1 cellular context compared by ENCODE assay signal in the genomic region with DNA sequence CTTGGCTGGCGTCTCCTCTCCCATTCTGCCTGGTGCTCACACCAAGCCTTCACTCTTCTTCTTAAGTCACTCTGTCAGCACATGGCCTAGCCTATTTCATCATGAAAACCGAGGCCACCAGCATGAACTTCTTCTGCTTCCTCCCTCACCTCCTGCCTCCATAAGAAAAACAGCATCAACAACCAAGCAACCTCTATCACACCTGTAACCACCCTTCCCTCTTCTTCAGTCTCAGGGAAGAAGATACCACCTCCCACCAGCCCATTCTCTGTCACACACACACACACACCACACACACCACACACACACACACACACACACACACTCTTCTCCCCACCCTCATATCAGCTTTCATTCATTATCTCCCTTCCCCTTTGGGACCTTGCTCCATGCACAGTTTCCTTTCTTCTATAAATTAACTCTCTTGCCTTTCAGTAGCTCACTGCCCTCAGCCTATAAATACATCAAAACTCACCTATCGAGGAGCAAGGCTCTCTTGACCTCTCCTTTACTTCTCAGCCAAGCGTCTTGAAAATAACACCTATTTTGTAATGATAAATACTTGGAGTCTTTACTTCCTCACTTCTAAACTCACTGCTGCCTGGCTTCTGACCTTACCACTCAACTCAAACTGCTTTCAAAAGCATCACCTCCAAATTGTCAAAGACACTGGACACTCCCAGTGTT.
TF ChIP-seq lines count a peak whose summit lies in the region.

No MANE protein-coding gene starts in this region.

TF ChIP-seq in GM12878, 131 proteins besides CTCF, POLR2A, EP300 and RAD21 (continues in another document):
- TF ChIP-seq, protein P1, sequence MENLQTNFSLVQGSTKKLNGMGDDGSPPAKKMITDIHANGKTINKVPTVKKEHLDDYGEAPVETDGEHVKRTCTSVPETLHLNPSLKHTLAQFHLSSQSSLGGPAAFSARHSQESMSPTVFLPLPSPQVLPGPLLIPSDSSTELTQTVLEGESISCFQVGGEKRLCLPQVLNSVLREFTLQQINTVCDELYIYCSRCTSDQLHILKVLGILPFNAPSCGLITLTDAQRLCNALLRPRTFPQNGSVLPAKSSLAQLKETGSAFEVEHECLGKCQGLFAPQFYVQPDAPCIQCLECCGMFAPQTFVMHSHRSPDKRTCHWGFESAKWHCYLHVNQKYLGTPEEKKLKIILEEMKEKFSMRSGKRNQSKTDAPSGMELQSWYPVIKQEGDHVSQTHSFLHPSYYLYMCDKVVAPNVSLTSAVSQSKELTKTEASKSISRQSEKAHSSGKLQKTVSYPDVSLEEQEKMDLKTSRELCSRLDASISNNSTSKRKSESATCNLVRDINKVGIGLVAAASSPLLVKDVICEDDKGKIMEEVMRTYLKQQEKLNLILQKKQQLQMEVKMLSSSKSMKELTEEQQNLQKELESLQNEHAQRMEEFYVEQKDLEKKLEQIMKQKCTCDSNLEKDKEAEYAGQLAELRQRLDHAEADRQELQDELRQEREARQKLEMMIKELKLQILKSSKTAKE (IDR thresholded peaks at IDR 0.05; ENCODE audit: low read depth, poor library complexity, severe bottlenecking): no peak
- no peak for TF ChIP-seq IRF4 (IDR thresholded peaks at IDR 0.05; ENCODE audit: low read depth, low read length)
- TF ChIP-seq STAT3 (IDR thresholded peaks at IDR 0.05; ENCODE audit: low read depth, low read length): no peak
- TF ChIP-seq MEF2A (IDR thresholded peaks at IDR 0.05; ENCODE audit: insufficient read depth, low read depth, low read length): no peak
- peak; percentile 78 for TF ChIP-seq NR2F1 (conservative IDR thresholded peaks at IDR 0.05)
- TF ChIP-seq ZNF217 (IDR thresholded peaks at IDR 0.05): no peak
- TF ChIP-seq HCFC1 (IDR thresholded peaks at IDR 0.05; ENCODE audit: low read length): no peak
- peak; percentile 25; the same call in 1 of the 2 replicates for TF ChIP-seq ZNF24 (IDR thresholded peaks at IDR 0.05)
- peak; percentile 38 to 52; a peak in 2 of 4 replicates for TF ChIP-seq IKZF2 (IDR thresholded peaks at IDR 0.05)
- TF ChIP-seq, protein P2, sequence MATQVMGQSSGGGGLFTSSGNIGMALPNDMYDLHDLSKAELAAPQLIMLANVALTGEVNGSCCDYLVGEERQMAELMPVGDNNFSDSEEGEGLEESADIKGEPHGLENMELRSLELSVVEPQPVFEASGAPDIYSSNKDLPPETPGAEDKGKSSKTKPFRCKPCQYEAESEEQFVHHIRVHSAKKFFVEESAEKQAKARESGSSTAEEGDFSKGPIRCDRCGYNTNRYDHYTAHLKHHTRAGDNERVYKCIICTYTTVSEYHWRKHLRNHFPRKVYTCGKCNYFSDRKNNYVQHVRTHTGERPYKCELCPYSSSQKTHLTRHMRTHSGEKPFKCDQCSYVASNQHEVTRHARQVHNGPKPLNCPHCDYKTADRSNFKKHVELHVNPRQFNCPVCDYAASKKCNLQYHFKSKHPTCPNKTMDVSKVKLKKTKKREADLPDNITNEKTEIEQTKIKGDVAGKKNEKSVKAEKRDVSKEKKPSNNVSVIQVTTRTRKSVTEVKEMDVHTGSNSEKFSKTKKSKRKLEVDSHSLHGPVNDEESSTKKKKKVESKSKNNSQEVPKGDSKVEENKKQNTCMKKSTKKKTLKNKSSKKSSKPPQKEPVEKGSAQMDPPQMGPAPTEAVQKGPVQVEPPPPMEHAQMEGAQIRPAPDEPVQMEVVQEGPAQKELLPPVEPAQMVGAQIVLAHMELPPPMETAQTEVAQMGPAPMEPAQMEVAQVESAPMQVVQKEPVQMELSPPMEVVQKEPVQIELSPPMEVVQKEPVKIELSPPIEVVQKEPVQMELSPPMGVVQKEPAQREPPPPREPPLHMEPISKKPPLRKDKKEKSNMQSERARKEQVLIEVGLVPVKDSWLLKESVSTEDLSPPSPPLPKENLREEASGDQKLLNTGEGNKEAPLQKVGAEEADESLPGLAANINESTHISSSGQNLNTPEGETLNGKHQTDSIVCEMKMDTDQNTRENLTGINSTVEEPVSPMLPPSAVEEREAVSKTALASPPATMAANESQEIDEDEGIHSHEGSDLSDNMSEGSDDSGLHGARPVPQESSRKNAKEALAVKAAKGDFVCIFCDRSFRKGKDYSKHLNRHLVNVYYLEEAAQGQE (IDR thresholded peaks at IDR 0.05; ENCODE audit: low read depth, low read length): no peak
- TF ChIP-seq, protein P3, sequence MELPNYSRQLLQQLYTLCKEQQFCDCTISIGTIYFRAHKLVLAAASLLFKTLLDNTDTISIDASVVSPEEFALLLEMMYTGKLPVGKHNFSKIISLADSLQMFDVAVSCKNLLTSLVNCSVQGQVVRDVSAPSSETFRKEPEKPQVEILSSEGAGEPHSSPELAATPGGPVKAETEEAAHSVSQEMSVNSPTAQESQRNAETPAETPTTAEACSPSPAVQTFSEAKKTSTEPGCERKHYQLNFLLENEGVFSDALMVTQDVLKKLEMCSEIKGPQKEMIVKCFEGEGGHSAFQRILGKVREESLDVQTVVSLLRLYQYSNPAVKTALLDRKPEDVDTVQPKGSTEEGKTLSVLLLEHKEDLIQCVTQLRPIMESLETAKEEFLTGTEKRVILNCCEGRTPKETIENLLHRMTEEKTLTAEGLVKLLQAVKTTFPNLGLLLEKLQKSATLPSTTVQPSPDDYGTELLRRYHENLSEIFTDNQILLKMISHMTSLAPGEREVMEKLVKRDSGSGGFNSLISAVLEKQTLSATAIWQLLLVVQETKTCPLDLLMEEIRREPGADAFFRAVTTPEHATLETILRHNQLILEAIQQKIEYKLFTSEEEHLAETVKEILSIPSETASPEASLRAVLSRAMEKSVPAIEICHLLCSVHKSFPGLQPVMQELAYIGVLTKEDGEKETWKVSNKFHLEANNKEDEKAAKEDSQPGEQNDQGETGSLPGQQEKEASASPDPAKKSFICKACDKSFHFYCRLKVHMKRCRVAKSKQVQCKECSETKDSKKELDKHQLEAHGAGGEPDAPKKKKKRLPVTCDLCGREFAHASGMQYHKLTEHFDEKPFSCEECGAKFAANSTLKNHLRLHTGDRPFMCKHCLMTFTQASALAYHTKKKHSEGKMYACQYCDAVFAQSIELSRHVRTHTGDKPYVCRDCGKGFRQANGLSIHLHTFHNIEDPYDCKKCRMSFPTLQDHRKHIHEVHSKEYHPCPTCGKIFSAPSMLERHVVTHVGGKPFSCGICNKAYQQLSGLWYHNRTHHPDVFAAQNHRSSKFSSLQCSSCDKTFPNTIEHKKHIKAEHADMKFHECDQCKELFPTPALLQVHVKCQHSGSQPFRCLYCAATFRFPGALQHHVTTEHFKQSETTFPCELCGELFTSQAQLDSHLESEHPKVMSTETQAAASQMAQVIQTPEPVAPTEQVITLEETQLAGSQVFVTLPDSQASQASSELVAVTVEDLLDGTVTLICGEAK (IDR thresholded peaks at IDR 0.05; ENCODE audit: borderline replicate concordance): no peak
- TF ChIP-seq, protein P4, sequence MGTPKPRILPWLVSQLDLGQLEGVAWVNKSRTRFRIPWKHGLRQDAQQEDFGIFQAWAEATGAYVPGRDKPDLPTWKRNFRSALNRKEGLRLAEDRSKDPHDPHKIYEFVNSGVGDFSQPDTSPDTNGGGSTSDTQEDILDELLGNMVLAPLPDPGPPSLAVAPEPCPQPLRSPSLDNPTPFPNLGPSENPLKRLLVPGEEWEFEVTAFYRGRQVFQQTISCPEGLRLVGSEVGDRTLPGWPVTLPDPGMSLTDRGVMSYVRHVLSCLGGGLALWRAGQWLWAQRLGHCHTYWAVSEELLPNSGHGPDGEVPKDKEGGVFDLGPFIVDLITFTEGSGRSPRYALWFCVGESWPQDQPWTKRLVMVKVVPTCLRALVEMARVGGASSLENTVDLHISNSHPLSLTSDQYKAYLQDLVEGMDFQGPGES (IDR thresholded peaks at IDR 0.05): no peak
- no peak for TF ChIP-seq GABPA (IDR thresholded peaks at IDR 0.05; ENCODE audit: low read depth)
- no peak for TF ChIP-seq GATAD2B (conservative IDR thresholded peaks at IDR 0.05; ENCODE audit: low read depth)
- no peak for TF ChIP-seq ZNF384 (IDR thresholded peaks at IDR 0.05; ENCODE audit: borderline replicate concordance, low read depth, low read length)
- TF ChIP-seq, protein P5, sequence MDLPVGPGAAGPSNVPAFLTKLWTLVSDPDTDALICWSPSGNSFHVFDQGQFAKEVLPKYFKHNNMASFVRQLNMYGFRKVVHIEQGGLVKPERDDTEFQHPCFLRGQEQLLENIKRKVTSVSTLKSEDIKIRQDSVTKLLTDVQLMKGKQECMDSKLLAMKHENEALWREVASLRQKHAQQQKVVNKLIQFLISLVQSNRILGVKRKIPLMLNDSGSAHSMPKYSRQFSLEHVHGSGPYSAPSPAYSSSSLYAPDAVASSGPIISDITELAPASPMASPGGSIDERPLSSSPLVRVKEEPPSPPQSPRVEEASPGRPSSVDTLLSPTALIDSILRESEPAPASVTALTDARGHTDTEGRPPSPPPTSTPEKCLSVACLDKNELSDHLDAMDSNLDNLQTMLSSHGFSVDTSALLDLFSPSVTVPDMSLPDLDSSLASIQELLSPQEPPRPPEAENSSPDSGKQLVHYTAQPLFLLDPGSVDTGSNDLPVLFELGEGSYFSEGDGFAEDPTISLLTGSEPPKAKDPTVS (IDR thresholded peaks at IDR 0.05; ENCODE audit: low read depth, low read length): no peak
- TF ChIP-seq TBL1XR1 (IDR thresholded peaks at IDR 0.05; ENCODE audit: low read depth, low read length): no peak
- TF ChIP-seq, protein P6, sequence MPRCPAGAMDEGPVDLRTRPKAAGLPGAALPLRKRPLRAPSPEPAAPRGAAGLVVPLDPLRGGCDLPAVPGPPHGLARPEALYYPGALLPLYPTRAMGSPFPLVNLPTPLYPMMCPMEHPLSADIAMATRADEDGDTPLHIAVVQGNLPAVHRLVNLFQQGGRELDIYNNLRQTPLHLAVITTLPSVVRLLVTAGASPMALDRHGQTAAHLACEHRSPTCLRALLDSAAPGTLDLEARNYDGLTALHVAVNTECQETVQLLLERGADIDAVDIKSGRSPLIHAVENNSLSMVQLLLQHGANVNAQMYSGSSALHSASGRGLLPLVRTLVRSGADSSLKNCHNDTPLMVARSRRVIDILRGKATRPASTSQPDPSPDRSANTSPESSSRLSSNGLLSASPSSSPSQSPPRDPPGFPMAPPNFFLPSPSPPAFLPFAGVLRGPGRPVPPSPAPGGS (IDR thresholded peaks at IDR 0.05; ENCODE audit: borderline replicate concordance, insufficient read depth, low read depth, low read length, poor library complexity, severe bottlenecking): no peak
- TF ChIP-seq NFIC (IDR thresholded peaks at IDR 0.05; ENCODE audit: low read depth, low read length): no peak
- TF ChIP-seq ETV6 (conservative IDR thresholded peaks at IDR 0.05 in 1 of 2, IDR thresholded peaks at IDR 0.05 in 1 of 2; ENCODE audit: borderline replicate concordance in 1 of 2, low read depth in 1 of 2): no peak
- TF ChIP-seq SIX5 (IDR thresholded peaks at IDR 0.05; ENCODE audit: low read depth, low read length, severe bottlenecking): no peak
- TF ChIP-seq RAD51 (IDR thresholded peaks at IDR 0.05): no peak
- 0 out of 2 replicates have a peak, but pooled peaks have one; percentile 63 for TF ChIP-seq MTA3 (IDR thresholded peaks at IDR 0.05; ENCODE audit: borderline replicate concordance, low read length)
- no peak for TF ChIP-seq POLR2AphosphoS5 (IDR thresholded peaks at IDR 0.05; ENCODE audit: low read length)
- TF ChIP-seq NBN (IDR thresholded peaks at IDR 0.05): peak; percentile 63; the same call in 1 of the 2 replicates
- TF ChIP-seq POLR2AphosphoS2 (IDR thresholded peaks at IDR 0.05; ENCODE audit: low read depth, low read length): no peak
- no peak for TF ChIP-seq HDAC2 (IDR thresholded peaks at IDR 0.05)
- TF ChIP-seq BCL11A (IDR thresholded peaks at IDR 0.05; ENCODE audit: low read depth, low read length): no peak
- TF ChIP-seq RB1 (IDR thresholded peaks at IDR 0.05; ENCODE audit: borderline replicate concordance): no peak
- TF ChIP-seq TCF3 (IDR thresholded peaks at IDR 0.05; ENCODE audit: borderline replicate concordance, insufficient read depth, low read depth, low read length): no peak
- TF ChIP-seq LARP7 (IDR thresholded peaks at IDR 0.05): no peak
- no peak for TF ChIP-seq MYB (IDR thresholded peaks at IDR 0.05; ENCODE audit: borderline replicate concordance, low read depth, low read length)
- no peak for TF ChIP-seq TCF7 (IDR thresholded peaks at IDR 0.05; ENCODE audit: borderline replicate concordance)
- TF ChIP-seq ESRRA (IDR thresholded peaks at IDR 0.05; ENCODE audit: low read length): no peak
- TF ChIP-seq YBX1 (IDR thresholded peaks at IDR 0.05): no peak
- no peak for TF ChIP-seq EZH2 (IDR thresholded peaks at IDR 0.05; ENCODE audit: borderline replicate concordance, control insufficient read depth, low read depth, low read length)
- no peak for TF ChIP-seq SUZ12 (IDR thresholded peaks at IDR 0.05; ENCODE audit: unreplicated experiment)
- no peak for TF ChIP-seq ZNF622 (IDR thresholded peaks at IDR 0.05)
- TF ChIP-seq, protein P7, sequence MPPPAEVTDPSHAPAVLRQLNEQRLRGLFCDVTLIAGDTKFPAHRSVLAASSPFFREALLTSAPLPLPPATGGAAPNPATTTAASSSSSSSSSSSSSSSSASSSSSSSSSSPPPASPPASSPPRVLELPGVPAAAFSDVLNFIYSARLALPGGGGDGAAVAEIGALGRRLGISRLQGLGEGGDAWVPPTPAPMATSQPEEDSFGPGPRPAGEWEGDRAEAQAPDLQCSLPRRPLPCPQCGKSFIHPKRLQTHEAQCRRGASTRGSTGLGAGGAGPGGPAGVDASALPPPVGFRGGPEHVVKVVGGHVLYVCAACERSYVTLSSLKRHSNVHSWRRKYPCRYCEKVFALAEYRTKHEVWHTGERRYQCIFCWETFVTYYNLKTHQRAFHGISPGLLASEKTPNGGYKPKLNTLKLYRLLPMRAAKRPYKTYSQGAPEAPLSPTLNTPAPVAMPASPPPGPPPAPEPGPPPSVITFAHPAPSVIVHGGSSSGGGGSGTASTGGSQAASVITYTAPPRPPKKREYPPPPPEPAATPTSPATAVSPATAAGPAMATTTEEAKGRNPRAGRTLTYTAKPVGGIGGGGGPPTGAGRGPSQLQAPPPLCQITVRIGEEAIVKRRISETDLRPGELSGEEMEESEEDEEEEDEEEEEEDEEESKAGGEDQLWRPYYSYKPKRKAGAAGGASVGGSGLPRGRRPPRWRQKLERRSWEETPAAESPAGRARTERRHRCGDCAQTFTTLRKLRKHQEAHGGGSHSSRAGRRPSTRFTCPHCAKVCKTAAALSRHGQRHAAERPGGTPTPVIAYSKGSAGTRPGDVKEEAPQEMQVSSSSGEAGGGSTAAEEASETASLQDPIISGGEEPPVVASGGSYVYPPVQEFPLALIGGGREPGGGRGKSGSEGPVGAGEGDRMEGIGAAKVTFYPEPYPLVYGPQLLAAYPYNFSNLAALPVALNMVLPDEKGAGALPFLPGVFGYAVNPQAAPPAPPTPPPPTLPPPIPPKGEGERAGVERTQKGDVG (CRISPR knock-in tag; IDR thresholded peaks at IDR 0.05): no peak
- TF ChIP-seq, protein P8, sequence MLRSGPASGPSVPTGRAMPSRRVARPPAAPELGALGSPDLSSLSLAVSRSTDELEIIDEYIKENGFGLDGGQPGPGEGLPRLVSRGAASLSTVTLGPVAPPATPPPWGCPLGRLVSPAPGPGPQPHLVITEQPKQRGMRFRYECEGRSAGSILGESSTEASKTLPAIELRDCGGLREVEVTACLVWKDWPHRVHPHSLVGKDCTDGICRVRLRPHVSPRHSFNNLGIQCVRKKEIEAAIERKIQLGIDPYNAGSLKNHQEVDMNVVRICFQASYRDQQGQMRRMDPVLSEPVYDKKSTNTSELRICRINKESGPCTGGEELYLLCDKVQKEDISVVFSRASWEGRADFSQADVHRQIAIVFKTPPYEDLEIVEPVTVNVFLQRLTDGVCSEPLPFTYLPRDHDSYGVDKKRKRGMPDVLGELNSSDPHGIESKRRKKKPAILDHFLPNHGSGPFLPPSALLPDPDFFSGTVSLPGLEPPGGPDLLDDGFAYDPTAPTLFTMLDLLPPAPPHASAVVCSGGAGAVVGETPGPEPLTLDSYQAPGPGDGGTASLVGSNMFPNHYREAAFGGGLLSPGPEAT (IDR thresholded peaks at IDR 0.05; ENCODE audit: low read depth): no peak
- TF ChIP-seq MEF2B (IDR thresholded peaks at IDR 0.05; ENCODE audit: partially characterized antibody, poor library complexity, severe bottlenecking): peak; percentile 36
